Comparison of ENCODE assay signal across 12 cellular contexts in genomic region chr2:148812306-148812705, GRCh38.
DNase-seq lines count a peak whose midpoint lies in the region; ATAC-seq and TF ChIP-seq lines count a peak whose summit lies in the region.
"Had no signal": no experiment of that assay in that cellular context is flagged by ENCODE, and none has a peak within 500 bp of the region (broad histone marks: within the 10 kb centered on the region; RNA-seq: fewer than 3 reads in every experiment).

No MANE protein-coding gene starts in this region.

- no CpG with 5 or more reads among the region's 6 CpGs for WGBS in IMR-90 (ENCODE audit: extremely low coverage in 2 of 2, insufficient read length in 1 of 2), 2 experiments

- H3K18ac ChIP-seq in IMR-90 (ENCODE audit: low read depth, low read length) = no peak overlapping the region

- H4K5ac ChIP-seq in IMR-90 (ENCODE audit: low read depth, low read length) = no peak overlapping the region

- H3K14ac ChIP-seq in IMR-90 (replicated peaks; ENCODE audit: low read depth, low read length) = no peak overlapping the region

- intact Hi-C loops in IMR-90 (cut with micrococcal nuclease) = no loop called here
- intact Hi-C loops in left ventricle myocardium superior (cut with micrococcal nuclease) = no loop called here

- no peak overlapping the region for H2BK15ac ChIP-seq in IMR-90 (ENCODE audit: low read depth, low read length)

- no peak overlapping the region for H4K8ac ChIP-seq in IMR-90 (ENCODE audit: low read depth in 2 of 2, low read length in 2 of 2)

- H2BK5ac ChIP-seq in IMR-90 (ENCODE audit: low read depth, low read length, poor library complexity, severe bottlenecking) = no peak overlapping the region

- H2BK20ac ChIP-seq in IMR-90 (ENCODE audit: low read depth, low read length) = no peak overlapping the region

- no peak overlapping the region for H4K91ac ChIP-seq in IMR-90 (ENCODE audit: insufficient read depth, low read depth, low read length)

- no peak overlapping the region for H3K9ac ChIP-seq in IMR-90 (ENCODE audit: low read depth, low read length)

- peaks cover 5% of the 10 kb centered on the region; the same call in 1 of the 2 replicates for H3K9me1 ChIP-seq in IMR-90 (ENCODE audit: insufficient read depth, low read length)

- H3K9me3 ChIP-seq in IMR-90 (ENCODE audit: control insufficient read depth, insufficient read depth, low read length) = no peaks in the 10 kb centered on the region
- H3K9me3 ChIP-seq: stomach had no signal

- peak; percentile 59 for ATAC-seq in IMR-90 (ENCODE audit: low read depth)
- peak; percentile 58 for ATAC-seq in left ventricle myocardium superior
- ATAC-seq: left lobe of liver had no signal

- peaks cover 11% of the 10 kb centered on the region for H3K27me3 ChIP-seq in IMR-90 (ENCODE audit: control insufficient read depth, insufficient read depth, low read length)
- H3K27me3 ChIP-seq: stomach had no signal

- in situ Hi-C loops in IMR-90 (cut with MboI; ENCODE audit: low sequenced_read_pairs) = no loop called here

- no peak overlapping the region for H3K4ac ChIP-seq in IMR-90 (ENCODE audit: low read depth, low read length)

- no peak overlapping the region for H3K27ac ChIP-seq in IMR-90 (ENCODE audit: insufficient read depth, low read length)
- H3K27ac ChIP-seq: stomach had no signal

- H3K4me1 ChIP-seq in IMR-90 (ENCODE audit: control insufficient read depth, insufficient read depth, low read length) = peaks cover 14% of the 10 kb centered on the region

- TF ChIP-seq POLR2A in IMR-90 (IDR thresholded peaks at IDR 0.05; ENCODE audit: low read depth, low read length) = no peak

- TF ChIP-seq RAD21 in IMR-90 (IDR thresholded peaks at IDR 0.05; ENCODE audit: low read length) = no peak

- CTCF ChIA-PET in IMR-90 (lab: Yijun Ruan, JAX) = no interaction called here

- no peak overlapping the region for H2AK5ac ChIP-seq in IMR-90 (ENCODE audit: low read depth, low read length)

- no TSS peak for BruUV-seq in IMR-90 (replicated peaks; lab: Mats Ljungman, UMichigan)

- H2AFZ ChIP-seq in IMR-90 (replicated peaks; ENCODE audit: low read length, poor library complexity) = peak overlapping the region; percentile 70

- no peaks in the 10 kb centered on the region for H3K36me3 ChIP-seq in IMR-90 (ENCODE audit: control insufficient read depth, insufficient read depth, low read length)
- H3K36me3 ChIP-seq: stomach had no signal

- DNase-seq in IMR-90 (peak; percentile 51), amygdala (lab: John Stamatoyannopoulos, UW) (peak in 34 of 56 donors; percentile 2 to 63 (median 26)), left ventricle myocardium superior (peak; percentile 44), superior temporal gyrus (ENCODE audit: extremely low spot score) (peak; percentile 39), NCI-H128 (lab: John Stamatoyannopoulos, UW; ENCODE audit: unreplicated experiment) (no peak), NCI-H524 treated with DMSO at 0.1 percent for 48 hours (lab: John Stamatoyannopoulos, UW) (no peak), T-helper 2 cell (no peak), activated gamma-delta T cell treated with Interleukin-2 at 50 U/mL for 16 hours (no peak)
- DNase-seq: NCI-H2171 treated with DMSO at 0.1 percent for 48 hours; stimulated activated CD4-positive, alpha-beta T cell treated with anti-CD3 and anti-CD28 coated beads, Interleukin-12 subunit alpha, Interleukin-12 subunit beta, amount 100 ng/mL, for 4 hours; stomach had no signal

- H3K4me3 ChIP-seq in IMR-90 (ENCODE audit: insufficient read depth, low read depth, low read length) = no peak overlapping the region
- H3K4me3 ChIP-seq: stomach had no signal

- no peak for TF ChIP-seq CTCF in IMR-90 (conservative IDR thresholded peaks at IDR 0.05; ENCODE audit: low read depth, low read length)

- H3K23ac ChIP-seq in IMR-90 (ENCODE audit: low read depth, low read length) = no peak overlapping the region

- no peaks in the 10 kb centered on the region for H3K79me1 ChIP-seq in IMR-90 (ENCODE audit: low read depth in 1 of 2, low read length in 2 of 2)

- H2AK9ac ChIP-seq in IMR-90 (replicated peaks; ENCODE audit: low read depth, low read length, poor library complexity) = no peak overlapping the region

- peak overlapping the region; percentile 8; the same call in 1 of the 2 replicates for H3K4me2 ChIP-seq in IMR-90 (ENCODE audit: low read depth, low read length)

- dilution Hi-C loops in IMR-90 (cut with HindIII; ENCODE audit: low sequenced_read_pairs, unreplicated experiment) = no loop called here

- H2BK120ac ChIP-seq in IMR-90 (ENCODE audit: low read depth, low read length) = no peak overlapping the region

- POLR2A ChIA-PET in IMR-90 (lab: Charles Lee; ENCODE audit: unreplicated experiment) = no interaction called here

- H4K20me1 ChIP-seq in IMR-90 (ENCODE audit: insufficient read depth, low read length) = no peaks in the 10 kb centered on the region

- no peak overlapping the region for H3K56ac ChIP-seq in IMR-90 (ENCODE audit: extremely low read depth, insufficient read depth, low read length)

TF ChIP-seq in IMR-90, 13 proteins besides CTCF, POLR2A, EP300 and RAD21:
- TF ChIP-seq CEBPB (IDR thresholded peaks at IDR 0.05; ENCODE audit: low read depth, low read length) (no peak), USF2 (IDR thresholded peaks at IDR 0.05; ENCODE audit: low read depth, low read length) (no peak), MAZ (IDR thresholded peaks at IDR 0.05; ENCODE audit: borderline replicate concordance, low read depth, low read length) (no peak), FOS (IDR thresholded peaks at IDR 0.05; ENCODE audit: low read depth, low read length) (no peak), BHLHE40 (IDR thresholded peaks at IDR 0.05; ENCODE audit: low read depth, low read length) (no peak; the same call in 1 of the 2 replicates), RFX5 (IDR thresholded peaks at IDR 0.05; ENCODE audit: low read depth, low read length) (no peak), SMC3 (IDR thresholded peaks at IDR 0.05; ENCODE audit: low read depth, low read length) (no peak), RCOR1 (IDR thresholded peaks at IDR 0.05; ENCODE audit: insufficient replicate concordance, low read length) (no peak), CHD1 (IDR thresholded peaks at IDR 0.05; ENCODE audit: low read depth, low read length) (no peak), NFE2L2 (IDR thresholded peaks at IDR 0.05; ENCODE audit: low read depth, low read length) (no peak), MXI1 (IDR thresholded peaks at IDR 0.05; ENCODE audit: borderline replicate concordance, low read depth, low read length) (no peak), MAFK (IDR thresholded peaks at IDR 0.05; ENCODE audit: low read depth, low read length) (no peak), ELK1 (IDR thresholded peaks at IDR 0.05; ENCODE audit: borderline replicate concordance, low read depth, low read length) (no peak)

Comparison
In these comparisons a context has a peak if more than half of its experiments do, and no peak if none do; other contexts are left out.
1. DNase-seq: peak in IMR-90 (single experiment), amygdala (34 of 56), left ventricle myocardium superior (single experiment) and superior temporal gyrus (single experiment); none in NCI-H128 (single experiment), NCI-H524 treated with DMSO at 0.1 percent for 48 hours (single experiment), T-helper 2 cell (0 of 5) and activated gamma-delta T cell treated with Interleukin-2 at 50 U/mL for 16 hours (single experiment).